Comparison of ENCODE assay signal across 9 cellular contexts in the genomic region with DNA sequence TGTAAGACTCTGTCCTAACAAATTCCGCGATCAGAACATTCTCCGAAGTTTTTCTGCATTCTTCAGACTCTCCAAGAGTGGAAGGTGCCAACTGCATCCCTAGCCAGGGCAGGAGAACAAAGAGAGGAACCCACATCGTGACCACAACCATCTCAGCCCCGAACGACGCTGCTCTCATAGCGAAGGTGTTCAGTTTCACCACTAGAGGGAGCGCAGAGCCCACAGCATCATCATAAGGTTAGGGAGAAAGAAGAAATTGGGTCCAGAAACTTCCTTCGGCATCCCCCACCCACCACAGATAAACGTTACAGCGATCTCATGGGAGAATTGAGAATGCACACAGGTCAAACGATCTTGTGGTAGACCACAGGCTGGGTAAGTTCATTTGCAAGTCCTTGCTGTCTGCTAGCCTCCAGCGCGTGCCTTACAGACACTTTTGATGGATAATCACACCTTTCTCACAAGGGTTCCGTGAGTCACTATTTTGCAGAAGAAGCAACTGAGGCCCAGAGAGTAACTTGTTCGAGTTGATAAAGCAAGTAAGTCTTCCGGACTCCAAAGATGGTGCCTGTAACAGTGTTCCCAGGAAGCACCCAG. TPM values are rescaled to one million over a fixed set of nuclear protein-coding genes. Genes with fewer than 3 reads are reported as not detected.
DNase-seq lines count a peak whose midpoint lies in the region; ATAC-seq, FAIRE-seq and TF ChIP-seq lines count a peak whose summit lies in the region.
"Had no signal": no experiment of that assay in that cellular context is flagged by ENCODE, and none has a peak within 500 bp of the region (broad histone marks: within the 10 kb centered on the region; RNA-seq: fewer than 3 reads in every experiment).

No MANE protein-coding gene starts in this region.

- H3K27ac ChIP-seq in kidney (ENCODE audit: low read depth in 2 of 2, low read length in 2 of 2) = no peak overlapping the region

- no peaks in the 10 kb centered on the region for H3K36me3 Mint-ChIP-seq in Calu3 (ENCODE audit: insufficient read depth, unreplicated experiment)
- no peaks in the 10 kb centered on the region for H3K36me3 Mint-ChIP-seq in activated B cell treated with CpG ODN at 0.5 μM for 24 hours (ENCODE audit: low read depth)

- intact Hi-C loops in Calu3 (cut with micrococcal nuclease; ENCODE audit: unreplicated experiment) = loop anchor here (1.0 kb wide), 2 partner anchors 557 to 567 kb away; no protein-coding TSS in a partner anchor
- intact Hi-C loops in activated B cell treated with CpG ODN at 0.5 μM for 24 hours (cut with micrococcal nuclease) = loop anchor here (1.0 to 5.0 kb wide), 5 partner anchors 52 to 567 kb away; a partner anchor contains a TSS
- intact Hi-C loops in kidney (cut with DNase I) = no loop called here

- TF ChIP-seq CTCF in Calu3 (IDR thresholded peaks at IDR 0.05; ENCODE audit: unreplicated experiment) (peak; percentile 97), activated B cell treated with CpG ODN at 0.5 μM for 24 hours (IDR thresholded peaks at IDR 0.05) (peak; percentile 67), cardiac fibroblast (IDR thresholded peaks at IDR 0.05; ENCODE audit: low read depth, low read length) (peak; percentile 94), kidney (IDR thresholded peaks at IDR 0.05; ENCODE audit: borderline replicate concordance, extremely low read depth, insufficient read depth) (peak; percentile 95)

- H3K4me3 ChIP-seq in cardiac fibroblast (replicated peaks in 1 of 2; ENCODE audit: low read depth in 2 of 2, low read length in 2 of 2) (no peak overlapping the region), kidney (ENCODE audit: low read length in 2 of 2) (no peak overlapping the region)

- H3K9me3 ChIP-seq in kidney (ENCODE audit: control insufficient read depth in 1 of 2, low read length in 2 of 2) = no peaks in the 10 kb centered on the region

- H3K4me1 Mint-ChIP-seq in Calu3 (ENCODE audit: low read depth, unreplicated experiment) = no peaks in the 10 kb centered on the region
- H3K4me1 Mint-ChIP-seq in activated B cell treated with CpG ODN at 0.5 μM for 24 hours = peaks cover 13% of the 10 kb centered on the region

- H3K27ac Mint-ChIP-seq in Calu3 (ENCODE audit: unreplicated experiment) (no peak overlapping the region), activated B cell treated with CpG ODN at 0.5 μM for 24 hours (no peak overlapping the region)

- H3K4me1 ChIP-seq in kidney (ENCODE audit: control insufficient read depth in 1 of 2, insufficient read depth in 1 of 2, low read depth in 1 of 2, low read length in 2 of 2) = peaks cover 0 to 3% of the 10 kb centered on the region in 2 donors

- POLR2A ChIA-PET in activated B cell treated with CpG ODN at 0.5 μM for 24 hours (lab: Charles Lee) = no interaction called here

- FAIRE-seq in kidney (lab: Jason Lieb, UNC) = no peak
- FAIRE-seq: TTC549 had no signal

- H3K9me3 Mint-ChIP-seq in Calu3 (ENCODE audit: low read depth, unreplicated experiment) (peaks cover 3% of the 10 kb centered on the region), activated B cell treated with CpG ODN at 0.5 μM for 24 hours (no peaks in the 10 kb centered on the region)

- H3K27me3 Mint-ChIP-seq in Calu3 (ENCODE audit: unreplicated experiment) (peaks cover 38% of the 10 kb centered on the region), activated B cell treated with CpG ODN at 0.5 μM for 24 hours (peaks cover 28% of the 10 kb centered on the region)

- CTCF ChIA-PET in Calu3 (lab: Charles Lee) (no interaction called here), activated B cell treated with CpG ODN at 0.5 μM for 24 hours (lab: Charles Lee) (interaction anchor here (0.6 to 7.6 kb wide), 7 partner anchors 53 to 566 kb away, joined by 3 to 69 read pairs (median 4); no protein-coding TSS in a partner anchor)

- ATAC-seq in HG02678 (IDR thresholded peaks at IDR 0.05; ENCODE audit: unreplicated experiment) (peak; percentile 79), activated B cell treated with CpG ODN at 0.5 μM for 24 hours (ENCODE audit: low read depth) (peak; percentile 74)

- DNase-seq in Calu3 (peak; percentile 63), NCI-H2196 treated with DMSO at 0.1 percent for 48 hours (lab: John Stamatoyannopoulos, UW; ENCODE audit: unreplicated experiment) (peak; percentile 87), activated B cell treated with CpG ODN at 0.5 μM for 24 hours (peak; percentile 40), cardiac fibroblast (ENCODE audit: low read depth in 2 of 2) (peak; percentile 85 to 88), kidney (no peak), KG1 (lab: John Stamatoyannopoulos, UW) (no peak)
- peak; percentile 39 to 44 for DNase-seq in stimulated activated CD4-positive, alpha-beta T cell treated with anti-CD3 and anti-CD28 coated beads, Interleukin-2, amount 100 ng/mL, for 48 hours

- H3K4me3 Mint-ChIP-seq in Calu3 (ENCODE audit: low read depth, unreplicated experiment) (no peak overlapping the region), activated B cell treated with CpG ODN at 0.5 μM for 24 hours (no peak overlapping the region)

- H3K9ac ChIP-seq in kidney (ENCODE audit: low read length in 2 of 2) = peak overlapping the region in 1 of 2 donors; percentile 8

- BruUV-seq in Calu3 (replicated peaks; lab: Mats Ljungman, UMichigan) = no TSS peak

- no peaks in the 10 kb centered on the region for H3K36me3 ChIP-seq in kidney (ENCODE audit: control insufficient read depth in 1 of 2, insufficient read depth in 2 of 2, low read length in 2 of 2)

RNA-seq across cellular contexts. Expression of a gene that starts 53.7 kb away (rescaled TPM):
- total RNA-seq in Calu3 (2022) (15.6 and 21.0 TPM in 2 replicates), activated B cell treated with CpG ODN at 0.5 μM for 24 hours (20.9 TPM in 2 replicates), kidney (62.0 TPM)
- polyA plus RNA-seq in kidney (ENCODE audit: insufficient read depth, low read depth, low replicate concordance) = 2.7 TPM

Comparison
In these comparisons a context has a peak if more than half of its experiments do, and no peak if none do; other contexts are left out.
1. DNase-seq: peak in Calu3 (single experiment), NCI-H2196 treated with DMSO at 0.1 percent for 48 hours (single experiment), activated B cell treated with CpG ODN at 0.5 μM for 24 hours (single experiment), cardiac fibroblast (2 of 2) and stimulated activated CD4-positive, alpha-beta T cell treated with anti-CD3 and anti-CD28 coated beads, Interleukin-2, amount 100 ng/mL, for 48 hours (2 of 2); none in kidney (single experiment) and KG1 (single experiment).
2. Peak in every context shown above with its lines, with median percentiles within 50 percentile points of each other: CTCF ChIP-seq.